In genomic region chr6:149334201-149334600, GRCh38 we compare ENCODE assay signal across 9 cellular contexts. TPM values are rescaled to one million over a fixed set of nuclear protein-coding genes. Genes with fewer than 3 reads are reported as not detected.
DNase-seq lines count a peak whose midpoint lies in the region; ATAC-seq, FAIRE-seq and TF ChIP-seq lines count a peak whose summit lies in the region.
"Had no signal": no experiment of that assay in that cellular context is flagged by ENCODE, and none has a peak within 500 bp of the region (broad histone marks: within the 10 kb centered on the region; RNA-seq: fewer than 3 reads in every experiment).

No MANE protein-coding gene starts in this region.

- H3K9ac ChIP-seq in fibroblast of lung (ENCODE audit: insufficient read depth, low read length) (no peak overlapping the region), skeletal muscle satellite cell (ENCODE audit: low read depth, low read length) (no peak overlapping the region)

- H3K79me2 ChIP-seq in fibroblast of lung (ENCODE audit: control insufficient read depth, insufficient read depth, low read length): peaks cover 80% of the 10 kb centered on the region

- DNase-seq in activated CD4-positive, alpha-beta T cell treated with anti-CD3 and anti-CD28 coated beads for 36 hours: no peak
- DNase-seq in activated CD4-positive, alpha-beta T cell treated with anti-CD3 and anti-CD28 coated beads, Interleukin-2, amount 50 U/mL, for 1 hour: no peak
- DNase-seq in activated CD4-positive, alpha-beta memory T cell treated with anti-CD3 and anti-CD28 coated beads, Interleukin-2, amount 10 ng/mL, durations not matched to agents 7 days and 5 days: no peak
- DNase-seq in fibroblast of lung (ENCODE audit: low read depth in 2 of 2) (peak; percentile 57 to 63), Ammon's horn (ENCODE audit: low spot score) (no peak), GM19239 (ENCODE audit: insufficient read length, low spot score) (no peak)
- DNase-seq: foreskin melanocyte had no signal

- POLR2A ChIA-PET in activated CD4-positive, alpha-beta T cell treated with anti-CD3 and anti-CD28 coated beads for 36 hours (lab: Charles Lee): interaction anchor here (1.0 kb wide), 1 partner anchor 194 kb away, joined by 5 read pairs; no protein-coding TSS in a partner anchor
- POLR2A ChIA-PET in activated CD4-positive, alpha-beta memory T cell treated with anti-CD3 and anti-CD28 coated beads, Interleukin-2, amount 10 ng/mL, durations not matched to agents 7 days and 5 days (lab: Charles Lee): interaction anchor here (1.0 to 12.5 kb wide), 7 partner anchors 9 to 258 kb away, joined by 3 to 259 read pairs (median 4); partner anchors contain the start of gene TAB2

- H3K27me3 ChIP-seq in fibroblast of lung (ENCODE audit: control insufficient read depth, insufficient read depth, low read length): no peaks in the 10 kb centered on the region
- H3K27me3 ChIP-seq in skeletal muscle satellite cell (ENCODE audit: control insufficient read depth, insufficient read depth, low read length): no peaks in the 10 kb centered on the region

- peaks cover 89% of the 10 kb centered on the region for H3K4me1 Mint-ChIP-seq in activated CD4-positive, alpha-beta T cell treated with anti-CD3 and anti-CD28 coated beads for 36 hours
- H3K4me1 Mint-ChIP-seq in activated CD4-positive, alpha-beta memory T cell treated with anti-CD3 and anti-CD28 coated beads, Interleukin-2, amount 10 ng/mL, durations not matched to agents 7 days and 5 days: peaks cover 93% of the 10 kb centered on the region

- H2AFZ ChIP-seq in fibroblast of lung (ENCODE audit: low read length): no peak overlapping the region

- no peaks in the 10 kb centered on the region for H3K36me3 ChIP-seq in fibroblast of lung (ENCODE audit: control insufficient read depth, insufficient read depth, low read length)
- H3K36me3 ChIP-seq in skeletal muscle satellite cell (ENCODE audit: insufficient read depth, low read length): no peaks in the 10 kb centered on the region

- no peak for FAIRE-seq in GM19239 (lab: Jason Lieb, UNC)

- no peak for TF ChIP-seq CTCF in fibroblast of lung (conservative IDR thresholded peaks at IDR 0.05 in 1 of 2, IDR thresholded peaks at IDR 0.05 in 1 of 2; ENCODE audit: low read depth in 1 of 2, low read length in 2 of 2)

- H3K27ac Mint-ChIP-seq in activated CD4-positive, alpha-beta T cell treated with anti-CD3 and anti-CD28 coated beads for 36 hours: peak overlapping the region; percentile 91
- H3K27ac Mint-ChIP-seq in activated CD4-positive, alpha-beta memory T cell treated with anti-CD3 and anti-CD28 coated beads, Interleukin-2, amount 10 ng/mL, durations not matched to agents 7 days and 5 days: peak overlapping the region; percentile 48

- peaks cover 5% of the 10 kb centered on the region for H3K9me3 Mint-ChIP-seq in activated CD4-positive, alpha-beta T cell treated with anti-CD3 and anti-CD28 coated beads for 36 hours (ENCODE audit: low read depth)
- peaks cover 4% of the 10 kb centered on the region for H3K9me3 Mint-ChIP-seq in activated CD4-positive, alpha-beta memory T cell treated with anti-CD3 and anti-CD28 coated beads, Interleukin-2, amount 10 ng/mL, durations not matched to agents 7 days and 5 days

- H3K4me3 ChIP-seq in fibroblast of lung (replicated peaks in 1 of 4; ENCODE audit: control extremely low read depth in 1 of 4, insufficient read depth in 1 of 4, low read depth in 3 of 4, low read length in 4 of 4): no peak overlapping the region
- no peak overlapping the region for H3K4me3 ChIP-seq in skeletal muscle satellite cell (ENCODE audit: low read length)

- ATAC-seq in activated CD4-positive, alpha-beta T cell treated with anti-CD3 and anti-CD28 coated beads for 36 hours: no peak
- ATAC-seq in HG03442 (IDR thresholded peaks at IDR 0.05; ENCODE audit: unreplicated experiment): no peak

- intact Hi-C loops in activated CD4-positive, alpha-beta T cell treated with anti-CD3 and anti-CD28 coated beads for 36 hours (cut with DNase I, micrococcal nuclease): no loop called here

- CTCF ChIA-PET in activated CD4-positive, alpha-beta T cell treated with anti-CD3 and anti-CD28 coated beads for 36 hours (lab: Charles Lee): interaction anchor here (0.8 to 7.6 kb wide), 3 partner anchors 11 to 249 kb away, joined by 3 to 49 read pairs (median 5); no protein-coding TSS in a partner anchor
- CTCF ChIA-PET in activated CD4-positive, alpha-beta memory T cell treated with anti-CD3 and anti-CD28 coated beads, Interleukin-2, amount 10 ng/mL, durations not matched to agents 7 days and 5 days (lab: Charles Lee): interaction anchor here (1.2 to 1.3 kb wide), 2 partner anchors 201 to 302 kb away, joined by 3 read pairs; no protein-coding TSS in a partner anchor

- H3K36me3 Mint-ChIP-seq in activated CD4-positive, alpha-beta T cell treated with anti-CD3 and anti-CD28 coated beads for 36 hours (ENCODE audit: low read depth): peaks cover 28% of the 10 kb centered on the region
- H3K36me3 Mint-ChIP-seq in activated CD4-positive, alpha-beta memory T cell treated with anti-CD3 and anti-CD28 coated beads, Interleukin-2, amount 10 ng/mL, durations not matched to agents 7 days and 5 days (ENCODE audit: low read depth): peaks cover 45% of the 10 kb centered on the region

- H4K20me1 ChIP-seq in fibroblast of lung (ENCODE audit: control insufficient read depth, extremely low read depth, insufficient read depth, low read length): no peaks in the 10 kb centered on the region

- H3K4me2 ChIP-seq in fibroblast of lung (ENCODE audit: extremely low read depth, insufficient read depth, low read length) (no peak overlapping the region), skeletal muscle satellite cell (ENCODE audit: low read length) (peak overlapping the region; percentile 65)

- H3K27ac ChIP-seq in fibroblast of lung (ENCODE audit: insufficient read depth, low read length): no peak overlapping the region

- no peaks in the 10 kb centered on the region for H3K9me3 ChIP-seq in fibroblast of lung (ENCODE audit: control insufficient read depth, insufficient read depth, low read depth, low read length)
- H3K9me3 ChIP-seq in skeletal muscle satellite cell (replicated peaks; ENCODE audit: low read length): no peaks in the 10 kb centered on the region

- H3K4me3 Mint-ChIP-seq in activated CD4-positive, alpha-beta T cell treated with anti-CD3 and anti-CD28 coated beads for 36 hours: no peak overlapping the region
- no peak overlapping the region for H3K4me3 Mint-ChIP-seq in activated CD4-positive, alpha-beta memory T cell treated with anti-CD3 and anti-CD28 coated beads, Interleukin-2, amount 10 ng/mL, durations not matched to agents 7 days and 5 days

- peaks cover 9% of the 10 kb centered on the region for H3K4me1 ChIP-seq in fibroblast of lung (ENCODE audit: control insufficient read depth, extremely low read depth, insufficient read depth, low read length)
- peaks cover 68% of the 10 kb centered on the region for H3K4me1 ChIP-seq in skeletal muscle satellite cell (ENCODE audit: control insufficient read depth, insufficient read depth, low read length)

- H3K27me3 Mint-ChIP-seq in activated CD4-positive, alpha-beta T cell treated with anti-CD3 and anti-CD28 coated beads for 36 hours: no peaks in the 10 kb centered on the region
- no peaks in the 10 kb centered on the region for H3K27me3 Mint-ChIP-seq in activated CD4-positive, alpha-beta memory T cell treated with anti-CD3 and anti-CD28 coated beads, Interleukin-2, amount 10 ng/mL, durations not matched to agents 7 days and 5 days

RNA-seq across cellular contexts. Expression of gene TAB2, which starts 16.7 kb away (rescaled TPM):
- 10 to 100 TPM; 65.8 to 94.1 TPM for total RNA-seq in activated CD4-positive, alpha-beta T cell treated with anti-CD3 and anti-CD28 coated beads for 36 hours
- total RNA-seq in activated CD4-positive, alpha-beta memory T cell treated with anti-CD3 and anti-CD28 coated beads, Interleukin-2, amount 10 ng/mL, durations not matched to agents 7 days and 5 days: 100 to 1,000 TPM; 169 to 170 TPM
- 18.7 and 27.2 TPM in 2 replicates for total RNA-seq in fibroblast of lung
- 41.4 and 49.7 TPM in 2 replicates for polyA plus RNA-seq in fibroblast of lung
- polyA plus RNA-seq in fibroblast of lung (2012): 23.5 and 27.1 TPM in 2 replicates
- 10.9 and 13.9 TPM in 2 replicates for polyA minus RNA-seq in fibroblast of lung (ENCODE audit: low replicate concordance)
- 12.9 and 14.2 TPM in 2 replicates for total RNA-seq in skeletal muscle satellite cell (2012; rRNA removed)

Comparison
In these comparisons a context has a peak if more than half of its experiments do, and no peak if none do; other contexts are left out.
1. DNase-seq: peak in fibroblast of lung (2 of 2); none in activated CD4-positive, alpha-beta T cell treated with anti-CD3 and anti-CD28 coated beads for 36 hours (single experiment), activated CD4-positive, alpha-beta T cell treated with anti-CD3 and anti-CD28 coated beads, Interleukin-2, amount 50 U/mL, for 1 hour (single experiment), activated CD4-positive, alpha-beta memory T cell treated with anti-CD3 and anti-CD28 coated beads, Interleukin-2, amount 10 ng/mL, durations not matched to agents 7 days and 5 days (single experiment), Ammon's horn (single experiment) and GM19239 (single experiment).